1 cellular context compared by ENCODE assay signal in genomic region chr3:133746722-133747086, GRCh38.
TF ChIP-seq lines count a peak whose summit lies in the region.

No MANE protein-coding gene starts in this region.

TF ChIP-seq in HepG2, 621 proteins besides CTCF, POLR2A, EP300 and RAD21 (continued from another document and continues in another):
- TF ChIP-seq, protein P1, sequence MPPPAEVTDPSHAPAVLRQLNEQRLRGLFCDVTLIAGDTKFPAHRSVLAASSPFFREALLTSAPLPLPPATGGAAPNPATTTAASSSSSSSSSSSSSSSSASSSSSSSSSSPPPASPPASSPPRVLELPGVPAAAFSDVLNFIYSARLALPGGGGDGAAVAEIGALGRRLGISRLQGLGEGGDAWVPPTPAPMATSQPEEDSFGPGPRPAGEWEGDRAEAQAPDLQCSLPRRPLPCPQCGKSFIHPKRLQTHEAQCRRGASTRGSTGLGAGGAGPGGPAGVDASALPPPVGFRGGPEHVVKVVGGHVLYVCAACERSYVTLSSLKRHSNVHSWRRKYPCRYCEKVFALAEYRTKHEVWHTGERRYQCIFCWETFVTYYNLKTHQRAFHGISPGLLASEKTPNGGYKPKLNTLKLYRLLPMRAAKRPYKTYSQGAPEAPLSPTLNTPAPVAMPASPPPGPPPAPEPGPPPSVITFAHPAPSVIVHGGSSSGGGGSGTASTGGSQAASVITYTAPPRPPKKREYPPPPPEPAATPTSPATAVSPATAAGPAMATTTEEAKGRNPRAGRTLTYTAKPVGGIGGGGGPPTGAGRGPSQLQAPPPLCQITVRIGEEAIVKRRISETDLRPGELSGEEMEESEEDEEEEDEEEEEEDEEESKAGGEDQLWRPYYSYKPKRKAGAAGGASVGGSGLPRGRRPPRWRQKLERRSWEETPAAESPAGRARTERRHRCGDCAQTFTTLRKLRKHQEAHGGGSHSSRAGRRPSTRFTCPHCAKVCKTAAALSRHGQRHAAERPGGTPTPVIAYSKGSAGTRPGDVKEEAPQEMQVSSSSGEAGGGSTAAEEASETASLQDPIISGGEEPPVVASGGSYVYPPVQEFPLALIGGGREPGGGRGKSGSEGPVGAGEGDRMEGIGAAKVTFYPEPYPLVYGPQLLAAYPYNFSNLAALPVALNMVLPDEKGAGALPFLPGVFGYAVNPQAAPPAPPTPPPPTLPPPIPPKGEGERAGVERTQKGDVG (CRISPR knock-in tag; IDR thresholded peaks at IDR 0.05; ENCODE audit: borderline replicate concordance) = no peak
- TF ChIP-seq JUNB (CRISPR knock-in tag; IDR thresholded peaks at IDR 0.05; ENCODE audit: borderline replicate concordance) (0 out of 2 replicates have a peak, but pooled peaks have one; percentile 5), CBFB (CRISPR knock-in tag; IDR thresholded peaks at IDR 0.05) (no peak), CREM (IDR thresholded peaks at IDR 0.05) (no peak), CREM (CRISPR knock-in tag; IDR thresholded peaks at IDR 0.05) (no peak), ARNTL (CRISPR knock-in tag; IDR thresholded peaks at IDR 0.05) (no peak), STAT5B (CRISPR knock-in tag; IDR thresholded peaks at IDR 0.05) (no peak), DDIT3 (CRISPR knock-in tag; IDR thresholded peaks at IDR 0.05) (no peak), NAIF1 (CRISPR knock-in tag; IDR thresholded peaks at IDR 0.05; ENCODE audit: borderline replicate concordance) (no peak), BCL6 (CRISPR knock-in tag; IDR thresholded peaks at IDR 0.05) (no peak), ZNF543 (CRISPR knock-in tag; IDR thresholded peaks at IDR 0.05) (no peak), ZHX2 (IDR thresholded peaks at IDR 0.05; ENCODE audit: low read depth) (no peak), ZHX2 (CRISPR knock-in tag; IDR thresholded peaks at IDR 0.05; ENCODE audit: borderline replicate concordance) (no peak), POLR2AphosphoS2 (IDR thresholded peaks at IDR 0.05; ENCODE audit: low read depth, low read length) (no peak), FIP1L1 (IDR thresholded peaks at IDR 0.05; ENCODE audit: borderline replicate concordance, insufficient read depth, low read depth, low read length) (no peak), RELA (CRISPR knock-in tag; IDR thresholded peaks at IDR 0.05) (no peak), POLR2G (IDR thresholded peaks at IDR 0.05; ENCODE audit: low read depth, low read length) (peak; percentile 4), RNF219 (CRISPR knock-in tag; IDR thresholded peaks at IDR 0.05) (no peak), ZKSCAN8 (CRISPR knock-in tag; IDR thresholded peaks at IDR 0.05; ENCODE audit: borderline replicate concordance) (no peak), ZNF605 (CRISPR knock-in tag; IDR thresholded peaks at IDR 0.05) (peak; percentile 36; the same call in 1 of the 2 replicates), ZNF670 (CRISPR knock-in tag; IDR thresholded peaks at IDR 0.05; ENCODE audit: borderline replicate concordance) (peak; percentile 49; the same call in 1 of the 2 replicates), PRMT3 (CRISPR knock-in tag; IDR thresholded peaks at IDR 0.05; ENCODE audit: borderline replicate concordance, low read depth) (no peak), ZNF672 (CRISPR knock-in tag; IDR thresholded peaks at IDR 0.05) (no peak), ELF4 (CRISPR knock-in tag; IDR thresholded peaks at IDR 0.05; ENCODE audit: borderline replicate concordance) (no peak), TFAP4 (IDR thresholded peaks at IDR 0.05; ENCODE audit: borderline replicate concordance, low read depth) (no peak), ZNF274 (CRISPR knock-in tag; IDR thresholded peaks at IDR 0.05) (no peak), ZNF30 (CRISPR knock-in tag; IDR thresholded peaks at IDR 0.05) (no peak), TARDBP (CRISPR knock-in tag; IDR thresholded peaks at IDR 0.05) (no peak)
- TF ChIP-seq, protein P2, sequence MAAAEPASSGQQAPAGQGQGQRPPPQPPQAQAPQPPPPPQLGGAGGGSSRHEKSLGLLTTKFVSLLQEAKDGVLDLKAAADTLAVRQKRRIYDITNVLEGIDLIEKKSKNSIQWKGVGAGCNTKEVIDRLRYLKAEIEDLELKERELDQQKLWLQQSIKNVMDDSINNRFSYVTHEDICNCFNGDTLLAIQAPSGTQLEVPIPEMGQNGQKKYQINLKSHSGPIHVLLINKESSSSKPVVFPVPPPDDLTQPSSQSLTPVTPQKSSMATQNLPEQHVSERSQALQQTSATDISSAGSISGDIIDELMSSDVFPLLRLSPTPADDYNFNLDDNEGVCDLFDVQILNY (CRISPR knock-in tag; conservative IDR thresholded peaks at IDR 0.05) = no peak
- TF ChIP-seq, protein P3, sequence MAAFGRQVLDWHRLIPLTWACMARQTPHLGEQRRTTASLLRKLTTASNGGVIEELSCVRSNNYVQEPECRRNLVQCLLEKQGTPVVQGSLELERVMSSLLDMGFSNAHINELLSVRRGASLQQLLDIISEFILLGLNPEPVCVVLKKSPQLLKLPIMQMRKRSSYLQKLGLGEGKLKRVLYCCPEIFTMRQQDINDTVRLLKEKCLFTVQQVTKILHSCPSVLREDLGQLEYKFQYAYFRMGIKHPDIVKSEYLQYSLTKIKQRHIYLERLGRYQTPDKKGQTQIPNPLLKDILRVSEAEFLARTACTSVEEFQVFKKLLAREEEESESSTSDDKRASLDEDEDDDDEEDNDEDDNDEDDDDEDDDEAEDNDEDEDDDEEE (CRISPR knock-in tag; IDR thresholded peaks at IDR 0.05) = no peak
- TF ChIP-seq, protein P4, sequence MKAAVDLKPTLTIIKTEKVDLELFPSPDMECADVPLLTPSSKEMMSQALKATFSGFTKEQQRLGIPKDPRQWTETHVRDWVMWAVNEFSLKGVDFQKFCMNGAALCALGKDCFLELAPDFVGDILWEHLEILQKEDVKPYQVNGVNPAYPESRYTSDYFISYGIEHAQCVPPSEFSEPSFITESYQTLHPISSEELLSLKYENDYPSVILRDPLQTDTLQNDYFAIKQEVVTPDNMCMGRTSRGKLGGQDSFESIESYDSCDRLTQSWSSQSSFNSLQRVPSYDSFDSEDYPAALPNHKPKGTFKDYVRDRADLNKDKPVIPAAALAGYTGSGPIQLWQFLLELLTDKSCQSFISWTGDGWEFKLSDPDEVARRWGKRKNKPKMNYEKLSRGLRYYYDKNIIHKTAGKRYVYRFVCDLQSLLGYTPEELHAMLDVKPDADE (CRISPR knock-in tag; IDR thresholded peaks at IDR 0.05) = no peak; the same call in 1 of the 2 replicates
- TF ChIP-seq, protein P5, sequence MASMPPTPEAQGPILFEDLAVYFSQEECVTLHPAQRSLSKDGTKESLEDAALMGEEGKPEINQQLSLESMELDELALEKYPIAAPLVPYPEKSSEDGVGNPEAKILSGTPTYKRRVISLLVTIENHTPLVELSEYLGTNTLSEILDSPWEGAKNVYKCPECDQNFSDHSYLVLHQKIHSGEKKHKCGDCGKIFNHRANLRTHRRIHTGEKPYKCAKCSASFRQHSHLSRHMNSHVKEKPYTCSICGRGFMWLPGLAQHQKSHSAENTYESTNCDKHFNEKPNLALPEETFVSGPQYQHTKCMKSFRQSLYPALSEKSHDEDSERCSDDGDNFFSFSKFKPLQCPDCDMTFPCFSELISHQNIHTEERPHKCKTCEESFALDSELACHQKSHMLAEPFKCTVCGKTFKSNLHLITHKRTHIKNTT (CRISPR knock-in tag; IDR thresholded peaks at IDR 0.05) = peak; percentile 54; the same call in 1 of the 2 replicates
- TF ChIP-seq, protein P6, sequence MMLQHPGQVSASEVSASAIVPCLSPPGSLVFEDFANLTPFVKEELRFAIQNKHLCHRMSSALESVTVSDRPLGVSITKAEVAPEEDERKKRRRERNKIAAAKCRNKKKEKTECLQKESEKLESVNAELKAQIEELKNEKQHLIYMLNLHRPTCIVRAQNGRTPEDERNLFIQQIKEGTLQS (CRISPR knock-in tag; IDR thresholded peaks at IDR 0.05) = no peak
- TF ChIP-seq, protein P7, sequence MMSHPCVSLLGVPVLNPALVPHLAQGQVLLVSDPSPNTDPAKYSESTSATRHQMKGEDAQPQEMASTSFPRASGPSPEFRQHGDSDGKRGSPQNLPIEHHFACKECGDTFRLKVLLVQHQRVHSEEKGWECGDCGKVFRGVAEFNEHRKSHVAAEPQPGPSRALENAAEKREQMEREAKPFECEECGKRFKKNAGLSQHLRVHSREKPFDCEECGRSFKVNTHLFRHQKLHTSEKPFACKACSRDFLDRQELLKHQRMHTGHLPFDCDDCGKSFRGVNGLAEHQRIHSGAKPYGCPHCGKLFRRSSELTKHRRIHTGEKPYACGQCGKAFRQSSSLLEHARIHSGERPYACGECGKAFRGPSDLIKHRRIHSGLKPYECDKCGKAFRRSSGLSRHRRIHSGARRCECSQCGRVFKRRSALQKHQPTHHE (CRISPR knock-in tag; IDR thresholded peaks at IDR 0.05; ENCODE audit: borderline replicate concordance) = peak; percentile 3
- TF ChIP-seq, protein P8, sequence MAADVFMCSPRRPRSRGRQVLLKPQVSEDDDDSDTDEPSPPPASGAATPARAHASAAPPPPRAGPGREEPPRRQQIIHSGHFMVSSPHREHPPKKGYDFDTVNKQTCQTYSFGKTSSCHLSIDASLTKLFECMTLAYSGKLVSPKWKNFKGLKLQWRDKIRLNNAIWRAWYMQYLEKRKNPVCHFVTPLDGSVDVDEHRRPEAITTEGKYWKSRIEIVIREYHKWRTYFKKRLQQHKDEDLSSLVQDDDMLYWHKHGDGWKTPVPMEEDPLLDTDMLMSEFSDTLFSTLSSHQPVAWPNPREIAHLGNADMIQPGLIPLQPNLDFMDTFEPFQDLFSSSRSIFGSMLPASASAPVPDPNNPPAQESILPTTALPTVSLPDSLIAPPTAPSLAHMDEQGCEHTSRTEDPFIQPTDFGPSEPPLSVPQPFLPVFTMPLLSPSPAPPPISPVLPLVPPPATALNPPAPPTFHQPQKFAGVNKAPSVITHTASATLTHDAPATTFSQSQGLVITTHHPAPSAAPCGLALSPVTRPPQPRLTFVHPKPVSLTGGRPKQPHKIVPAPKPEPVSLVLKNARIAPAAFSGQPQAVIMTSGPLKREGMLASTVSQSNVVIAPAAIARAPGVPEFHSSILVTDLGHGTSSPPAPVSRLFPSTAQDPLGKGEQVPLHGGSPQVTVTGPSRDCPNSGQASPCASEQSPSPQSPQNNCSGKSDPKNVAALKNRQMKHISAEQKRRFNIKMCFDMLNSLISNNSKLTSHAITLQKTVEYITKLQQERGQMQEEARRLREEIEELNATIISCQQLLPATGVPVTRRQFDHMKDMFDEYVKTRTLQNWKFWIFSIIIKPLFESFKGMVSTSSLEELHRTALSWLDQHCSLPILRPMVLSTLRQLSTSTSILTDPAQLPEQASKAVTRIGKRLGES (CRISPR knock-in tag; IDR thresholded peaks at IDR 0.05; ENCODE audit: borderline replicate concordance) = 0 out of 2 replicates have a peak, but pooled peaks have one; percentile 59
